ENCODE assay signal across 30 cellular contexts in the genomic region with DNA sequence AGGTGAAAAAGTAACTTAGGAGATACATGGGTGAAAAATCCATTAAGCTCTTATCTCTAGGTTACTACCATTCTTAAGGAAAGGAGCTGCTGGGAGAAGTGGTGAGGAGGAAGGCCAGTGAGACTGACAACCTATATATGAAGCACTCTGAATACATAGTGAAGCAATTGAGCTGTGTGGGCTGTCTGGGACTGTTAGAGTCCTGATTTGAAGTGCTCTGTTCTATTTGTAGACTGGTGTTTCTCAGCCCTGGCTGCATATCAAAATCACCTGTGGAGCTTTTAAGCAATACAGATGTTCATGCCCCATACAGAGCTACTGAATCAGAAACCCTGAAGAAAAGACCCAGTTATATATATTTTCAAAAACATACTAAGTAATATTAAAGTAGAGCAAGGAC. TPM values are rescaled to one million over a fixed set of nuclear protein-coding genes. Genes with fewer than 3 reads are reported as not detected.
"Had no signal": no experiment of that assay in that cellular context is flagged by ENCODE, and none has a peak within 500 bp of the region (broad histone marks: within the 10 kb centered on the region; RNA-seq: fewer than 3 reads in every experiment).

No MANE protein-coding gene starts in this region.

- H3K27me3 ChIP-seq: colonic mucosa, esophagus squamous epithelium, hepatocyte had no signal

- ATAC-seq: effector memory CD8-positive, alpha-beta T cell; esophagus mucosa; gastrocnemius medialis; heart left ventricle; left lung; left ventricle myocardium superior; lower lobe of right lung; mucosa of descending colon; naive thymus-derived CD8-positive, alpha-beta T cell had no signal

- H3K4me1 ChIP-seq: colonic mucosa, esophagus squamous epithelium, gastrocnemius medialis, heart left ventricle, left lung, lower lobe of right lung had no signal

- H3K4me3 ChIP-seq: colonic mucosa, esophagus squamous epithelium, gastrocnemius medialis, heart left ventricle, hepatocyte, left lung, lower lobe of right lung, mucosa of descending colon had no signal

- DNase-seq: colonic mucosa; cortex of kidney; effector CD8-positive, alpha-beta T cell; effector memory CD8-positive, alpha-beta T cell; endodermal cell; erythroblast; esophagus squamous epithelium; foreskin fibroblast; foreskin melanocyte; gastrocnemius medialis; heart left ventricle; hypothalamus; immature natural killer cell; islet precursor cell; kidney; kidney glomerular epithelial cell; left lung; left ventricle myocardium superior; lower lobe of right lung; mesenchymal stem cell; mucosa of descending colon; naive B cell; naive thymus-derived CD8-positive, alpha-beta T cell had no signal

- H3K36me3 ChIP-seq: colonic mucosa, esophagus squamous epithelium, gastrocnemius medialis, heart left ventricle, left lung, lower lobe of right lung had no signal

- H3K27ac ChIP-seq: colonic mucosa, epithelial cell of prostate, esophagus squamous epithelium, gastrocnemius medialis, heart left ventricle, hepatocyte, left lung, lower lobe of right lung had no signal

- H3K9me3 ChIP-seq: colonic mucosa, esophagus squamous epithelium, gastrocnemius medialis, heart left ventricle, left lung, lower lobe of right lung, mucosa of descending colon had no signal

RNA-seq across cellular contexts. Expression of gene SERTM2, which starts 3.9 kb away (rescaled TPM):
- total RNA-seq: dermis microvascular lymphatic vessel endothelial cell; esophagus mucosa; esophagus squamous epithelium; left ventricle myocardium superior; lung microvascular endothelial cell; mesenteric fat pad; myocyte; naive thymus-derived CD8-positive, alpha-beta T cell had no signal
- polyA plus RNA-seq: heart left ventricle; immature natural killer cell; naive thymus-derived CD8-positive, alpha-beta T cell had no signal
